In genomic region chr7:156466262-156466661, GRCh38 we compare ENCODE assay signal across 26 cellular contexts.
"Had no signal": no experiment of that assay in that cellular context is flagged by ENCODE, and none has a peak within 500 bp of the region (broad histone marks: within the 10 kb centered on the region; RNA-seq: fewer than 3 reads in every experiment).

No MANE protein-coding gene starts in this region.

- H3K4me1 Mint-ChIP-seq: stimulated activated memory B cell treated with anti-CD40 and anti-IgM and Interleukin-4, amounts not matched to agents 10 μg/mL and 1 μg/mL and 100 μg/mL, for 72 hours; stimulated activated naive CD8-positive, alpha-beta T cell treated with anti-CD3 and anti-CD28 coated beads, Interleukin-15, amount 100 ng/mL, for 72 hours had no signal

- H3K36me3 Mint-ChIP-seq: activated naive CD4-positive, alpha-beta T cell treated with anti-CD3 and anti-CD28 coated beads, Interleukin-2, amount 50 U/mL, for 72 hours; stimulated activated memory B cell treated with anti-CD40 and anti-IgM and Interleukin-4, amounts not matched to agents 10 μg/mL and 1 μg/mL and 100 μg/mL, for 72 hours had no signal

- H3K9me3 Mint-ChIP-seq: activated naive CD4-positive, alpha-beta T cell treated with anti-CD3 and anti-CD28 coated beads, Interleukin-2, amount 50 U/mL, for 72 hours; activated T-cell treated with anti-CD3 and anti-CD28 coated beads, Interleukin-2, amount 50 U/mL, for 72 hours; dendritic cell treated with granulocyte-macrophage colony-stimulating factor and Interleukin-4, amounts not matched to agents 40 ng/mL and 50 ng/mL, for 4 days; endodermal cell; nephron; stimulated activated naive CD8-positive, alpha-beta T cell treated with anti-CD3 and anti-CD28 coated beads, Interleukin-15, amount 100 ng/mL, for 72 hours had no signal

- ATAC-seq: activated naive CD4-positive, alpha-beta T cell treated with anti-CD3 and anti-CD28 coated beads, Interleukin-2, amount 50 U/mL, for 72 hours; activated T-cell treated with anti-CD3 and anti-CD28 coated beads, Interleukin-2, amount 50 U/mL, for 72 hours; heart right ventricle; stimulated activated memory B cell treated with anti-CD40 and anti-IgM and Interleukin-4, amounts not matched to agents 10 μg/mL and 1 μg/mL and 100 μg/mL, for 72 hours; stimulated activated naive CD8-positive, alpha-beta T cell treated with anti-CD3 and anti-CD28 coated beads, Interleukin-15, amount 100 ng/mL, for 72 hours had no signal

- H3K27ac ChIP-seq: breast epithelium, esophagus muscularis mucosa, heart right ventricle, neutrophil, ovary, prostate gland, sigmoid colon had no signal

- H3K4me3 Mint-ChIP-seq: activated T-cell treated with anti-CD3 and anti-CD28 coated beads, Interleukin-2, amount 50 U/mL, for 72 hours; dendritic cell treated with granulocyte-macrophage colony-stimulating factor and Interleukin-4, amounts not matched to agents 40 ng/mL and 50 ng/mL, for 4 days; endodermal cell; nephron; stimulated activated memory B cell treated with anti-CD40 and anti-IgM and Interleukin-4, amounts not matched to agents 10 μg/mL and 1 μg/mL and 100 μg/mL, for 72 hours; stimulated activated naive CD8-positive, alpha-beta T cell treated with anti-CD3 and anti-CD28 coated beads, Interleukin-15, amount 100 ng/mL, for 72 hours had no signal

- H3K4me3 ChIP-seq: breast epithelium, esophagus muscularis mucosa, heart right ventricle, ovary, prostate gland, sigmoid colon had no signal

- H3K27me3 Mint-ChIP-seq: stimulated activated memory B cell treated with anti-CD40 and anti-IgM and Interleukin-4, amounts not matched to agents 10 μg/mL and 1 μg/mL and 100 μg/mL, for 72 hours had no signal

- H3K9me3 ChIP-seq: breast epithelium, neutrophil, ovary, prostate gland, sigmoid colon had no signal

- H3K36me3 ChIP-seq: breast epithelium, esophagus muscularis mucosa, heart right ventricle, neutrophil, ovary, prostate gland had no signal

- FAIRE-seq: small intestine had no signal

- DNase-seq: activated CD4-positive, alpha-beta T cell treated with anti-CD3 and anti-CD28 coated beads for 4 hours; activated CD4-positive, alpha-beta T cell treated with anti-CD3 and anti-CD28 coated beads, Interleukin-2, amount 50 U/mL, for 4 hours; activated naive CD4-positive, alpha-beta T cell; activated T-cell treated with anti-CD3 and anti-CD28 coated beads for 4 hours; activated T-cell treated with anti-CD3 and anti-CD28 coated beads, Interleukin-2, amount 50 U/mL, for 72 hours; central memory CD4-positive, alpha-beta T cell; endodermal cell; foreskin melanocyte; heart right ventricle; mammary epithelial cell; ovary; retina; sigmoid colon; small intestine; stimulated activated CD4-positive, alpha-beta T cell treated with anti-CD3 and anti-CD28 coated beads, Interleukin-4, amount 100 ng/mL, for 24 hours; stimulated activated CD8-positive, alpha-beta memory T cell treated with anti-CD3 and anti-CD28 coated beads, Interleukin-4, amount 100 ng/mL, for 48 hours; stimulated activated naive CD8-positive, alpha-beta T cell treated with anti-CD3 and anti-CD28 coated beads, Interleukin-15, amount 100 ng/mL, for 72 hours; substantia nigra had no signal

- H3K27ac Mint-ChIP-seq: activated naive CD4-positive, alpha-beta T cell treated with anti-CD3 and anti-CD28 coated beads, Interleukin-2, amount 50 U/mL, for 72 hours; activated T-cell treated with anti-CD3 and anti-CD28 coated beads, Interleukin-2, amount 50 U/mL, for 72 hours; dendritic cell treated with granulocyte-macrophage colony-stimulating factor and Interleukin-4, amounts not matched to agents 40 ng/mL and 50 ng/mL, for 4 days; endodermal cell; nephron; stimulated activated memory B cell treated with anti-CD40 and anti-IgM and Interleukin-4, amounts not matched to agents 10 μg/mL and 1 μg/mL and 100 μg/mL, for 72 hours; stimulated activated naive CD8-positive, alpha-beta T cell treated with anti-CD3 and anti-CD28 coated beads, Interleukin-15, amount 100 ng/mL, for 72 hours had no signal

- H3K27me3 ChIP-seq: breast epithelium, ovary, sigmoid colon had no signal

- H3K4me1 ChIP-seq: breast epithelium, esophagus muscularis mucosa, heart right ventricle, sigmoid colon had no signal
